Comparison of ENCODE assay signal across 9 cellular contexts in genomic region chr6:152309648-152310047, GRCh38.
DNase-seq lines count a peak whose midpoint lies in the region; ATAC-seq and TF ChIP-seq lines count a peak whose summit lies in the region.
"Had no signal": no experiment of that assay in that cellular context is flagged by ENCODE, and none has a peak within 500 bp of the region (broad histone marks: within the 10 kb centered on the region; RNA-seq: fewer than 3 reads in every experiment).

No MANE protein-coding gene starts in this region.

- H3K79me2 ChIP-seq in DOHH2 (ENCODE audit: control insufficient read depth, low read length), result no peaks in the 10 kb centered on the region

- H3K27ac Mint-ChIP-seq in activated T-cell treated with anti-CD3 and anti-CD28 coated beads, Interleukin-2, amount 50 U/mL, for 24 hours, result no peak overlapping the region

- 18 to 56% (median 30%) methylated on average over 6 of the region's 6 CpGs for WGBS in spleen, 5 donors

- TF ChIP-seq POLR2A in spleen (IDR thresholded peaks at IDR 0.05), result no peak

- no peaks in the 10 kb centered on the region for H3K36me3 ChIP-seq in DOHH2 (ENCODE audit: control insufficient read depth, low read length)
- H3K36me3 ChIP-seq in spleen, result peaks cover 0 to 97% (median 13%) of the 10 kb centered on the region in 6 donors
- peaks cover 3 to 90% of the 10 kb centered on the region in 2 donors for H3K36me3 ChIP-seq in left lung

- no peak for ATAC-seq in HG02763 (IDR thresholded peaks at IDR 0.05; ENCODE audit: unreplicated experiment)
- ATAC-seq in left lung, result no peak

- no peak overlapping the region for H3K4me3 Mint-ChIP-seq in activated T-cell treated with anti-CD3 and anti-CD28 coated beads, Interleukin-2, amount 50 U/mL, for 24 hours

- H3F3A ChIP-seq in DOHH2 (ENCODE audit: control insufficient read depth, insufficient read depth), result no peaks in the 10 kb centered on the region

- H3K27ac ChIP-seq in DOHH2 (ENCODE audit: low read depth, low read length) (no peak overlapping the region), spleen (no peak overlapping the region), left lung (no peak overlapping the region)
- H3K27ac ChIP-seq: SJSA1 had no signal

- intact Hi-C loops in spleen (cut with DNase I; ENCODE audit: low total_unique reads) (no loop called here), left lung (cut with DNase I) (no loop called here)

- H3K4me2 ChIP-seq in DOHH2 (ENCODE audit: low read length), result peak overlapping the region; percentile 29

- TF ChIP-seq CTCF in DOHH2 (IDR thresholded peaks at IDR 0.05; ENCODE audit: low read depth, low read length, poor library complexity, severe bottlenecking), result no peak
- TF ChIP-seq CTCF in spleen (IDR thresholded peaks at IDR 0.05 in 8 of 11, conservative IDR thresholded peaks at IDR 0.05 in 3 of 11), result no peak
- TF ChIP-seq CTCF in left lung (IDR thresholded peaks at IDR 0.05), result no peak

- no peaks in the 10 kb centered on the region for H3K36me3 Mint-ChIP-seq in activated T-cell treated with anti-CD3 and anti-CD28 coated beads, Interleukin-2, amount 50 U/mL, for 24 hours (ENCODE audit: low read depth)

- H3K4me1 ChIP-seq in DOHH2 (ENCODE audit: control insufficient read depth, low read length) (peaks cover 22% of the 10 kb centered on the region), spleen (peaks cover 0 to 18% (median 10%) of the 10 kb centered on the region in 6 donors), left lung (no peaks in the 10 kb centered on the region)

- H3K27me3 ChIP-seq in DOHH2 (ENCODE audit: control insufficient read depth, low read length) (no peaks in the 10 kb centered on the region), spleen (replicated peaks in 1 of 7) (no peaks in the 10 kb centered on the region), left lung (no peaks in the 10 kb centered on the region)
- H3K27me3 ChIP-seq: SJSA1 had no signal

- peak; percentile 69 for DNase-seq in M059J (ENCODE audit: low read depth)
- DNase-seq in activated T-cell treated with anti-CD3 and anti-CD28 coated beads, Interleukin-2, amount 50 U/mL, for 24 hours, result peak; percentile 69
- peak; percentile 88 for DNase-seq in spleen
- DNase-seq in left lung, result no peak
- no peak for DNase-seq in NCI-H1048 (lab: John Stamatoyannopoulos, UW)
- DNase-seq in ureter (ENCODE audit: low spot score), result no peak

- H3K27me3 Mint-ChIP-seq in activated T-cell treated with anti-CD3 and anti-CD28 coated beads, Interleukin-2, amount 50 U/mL, for 24 hours, result no peaks in the 10 kb centered on the region

- H4K20me1 ChIP-seq in DOHH2 (ENCODE audit: control insufficient read depth, insufficient read depth, low read depth, low read length), result no peaks in the 10 kb centered on the region

- no peak overlapping the region for H3K4me3 ChIP-seq in DOHH2 (ENCODE audit: low read length)
- no peak overlapping the region for H3K4me3 ChIP-seq in spleen
- H3K4me3 ChIP-seq in left lung, result no peak overlapping the region
- H3K4me3 ChIP-seq: SJSA1 had no signal

- H3K9me3 Mint-ChIP-seq in activated T-cell treated with anti-CD3 and anti-CD28 coated beads, Interleukin-2, amount 50 U/mL, for 24 hours, result no peaks in the 10 kb centered on the region

- H3K9me3 ChIP-seq in DOHH2 (ENCODE audit: control insufficient read depth, insufficient read depth, low read length) (no peaks in the 10 kb centered on the region), spleen (no peaks in the 10 kb centered on the region), left lung (no peaks in the 10 kb centered on the region)
- H3K9me3 ChIP-seq: SJSA1 had no signal

- H3K9me2 ChIP-seq in DOHH2 (replicated peaks; ENCODE audit: control insufficient read depth, low read length), result no peaks in the 10 kb centered on the region

- H3K4me1 Mint-ChIP-seq in activated T-cell treated with anti-CD3 and anti-CD28 coated beads, Interleukin-2, amount 50 U/mL, for 24 hours (ENCODE audit: low read depth), result peaks cover 22% of the 10 kb centered on the region

Comparison
In these comparisons a context has a peak if more than half of its experiments do, and no peak if none do; other contexts are left out.
1. DNase-seq: peak in M059J (single experiment), activated T-cell treated with anti-CD3 and anti-CD28 coated beads, Interleukin-2, amount 50 U/mL, for 24 hours (single experiment) and spleen (single experiment); none in left lung (0 of 2), NCI-H1048 (single experiment) and ureter (single experiment).